1 cellular context compared by ENCODE assay signal in genomic region chr2:85354286-85355072, GRCh38.
A peak's percentile ranks its signal among the peaks of the same experiment; 100 is the strongest.
TF ChIP-seq lines count a peak whose summit lies in the region.

TSS of gene ELMOD3 (plus strand) at chr2:85354769. CDS start at chr2:85357199, 2,430 bp downstream.
TSS of gene RETSAT (minus strand) at chr2:85354528. CDS start at chr2:85354507, 21 bp downstream.

TF ChIP-seq in HepG2, 621 proteins besides CTCF, POLR2A, EP300 and RAD21 (continued from another document and continues in another):
- no peak for TF ChIP-seq ZNF576 (CRISPR knock-in tag; IDR thresholded peaks at IDR 0.05)
- TF ChIP-seq PCBP2 (optimal IDR thresholded peaks at IDR 0.05; ENCODE audit: low read depth, low read length, poor library complexity, severe bottlenecking), result no peak
- peak; percentile 67; the same call in 1 of the 2 replicates for TF ChIP-seq ZNF768 (CRISPR knock-in tag; IDR thresholded peaks at IDR 0.05)
- no peak for TF ChIP-seq JUND (CRISPR knock-in tag; IDR thresholded peaks at IDR 0.05)
- TF ChIP-seq ZBTB44 (CRISPR knock-in tag; IDR thresholded peaks at IDR 0.05), result 0 out of 2 replicates have a peak, but pooled peaks have one; percentile 21
- TF ChIP-seq NCOA2 (CRISPR knock-in tag; IDR thresholded peaks at IDR 0.05), result peak; percentile 71
- TF ChIP-seq ZNF138 (CRISPR knock-in tag; IDR thresholded peaks at IDR 0.05; ENCODE audit: low read depth), result peak; percentile 99
- peak; percentile 17; the same call in 1 of the 2 replicates for TF ChIP-seq ZNF20 (CRISPR knock-in tag; IDR thresholded peaks at IDR 0.05)
- peak; percentile 85 for TF ChIP-seq PAXIP1 (CRISPR knock-in tag; conservative IDR thresholded peaks at IDR 0.05)
- peak; percentile 93; the same call in 1 of the 2 replicates for TF ChIP-seq ZFP90 (CRISPR knock-in tag; IDR thresholded peaks at IDR 0.05; ENCODE audit: borderline replicate concordance)
- peak; percentile 73 for TF ChIP-seq FOXA3 (CRISPR knock-in tag; IDR thresholded peaks at IDR 0.05)
- TF ChIP-seq AGO2 (optimal IDR thresholded peaks at IDR 0.05; ENCODE audit: low read depth, low read length), result peak; percentile 20
- peak; percentile 98; the same call in 1 of the 2 replicates for TF ChIP-seq ZNF747 (CRISPR knock-in tag; IDR thresholded peaks at IDR 0.05; ENCODE audit: borderline replicate concordance)
- TF ChIP-seq HDAC2 (CRISPR knock-in tag; IDR thresholded peaks at IDR 0.05), result peak; percentile 49; the same call in 1 of the 2 replicates
- TF ChIP-seq TAF1 (CRISPR knock-in tag; IDR thresholded peaks at IDR 0.05), result peak; percentile 100
- TF ChIP-seq ZBTB33 (CRISPR knock-in tag; IDR thresholded peaks at IDR 0.05), result peak; percentile 51
- TF ChIP-seq ATAD3A (CRISPR knock-in tag; IDR thresholded peaks at IDR 0.05), result no peak
- no peak for TF ChIP-seq ZHX1 (CRISPR knock-in tag; IDR thresholded peaks at IDR 0.05; ENCODE audit: low read depth)
- peak; percentile 73 for TF ChIP-seq KDM2A (CRISPR knock-in tag; IDR thresholded peaks at IDR 0.05; ENCODE audit: borderline replicate concordance, low read depth)
- peak; percentile 94 for TF ChIP-seq ARID4A (CRISPR knock-in tag; IDR thresholded peaks at IDR 0.05; ENCODE audit: borderline replicate concordance)
- TF ChIP-seq LBX2 (CRISPR knock-in tag; IDR thresholded peaks at IDR 0.05; ENCODE audit: borderline replicate concordance), result peak; percentile 70; the same call in 1 of the 2 replicates
- TF ChIP-seq HOMEZ (CRISPR knock-in tag; IDR thresholded peaks at IDR 0.05; ENCODE audit: low read depth), result peak; percentile 77
- TF ChIP-seq TOE1 (CRISPR knock-in tag; IDR thresholded peaks at IDR 0.05), result peak; percentile 86; the same call in 1 of the 2 replicates
- 0 out of 2 replicates have a peak, but pooled peaks have one; percentile 45 for TF ChIP-seq GZF1 (CRISPR knock-in tag; IDR thresholded peaks at IDR 0.05)
- no peak; the same call in 1 of the 2 replicates for TF ChIP-seq NFATC3 (CRISPR knock-in tag; IDR thresholded peaks at IDR 0.05)
- TF ChIP-seq JUN (CRISPR knock-in tag; IDR thresholded peaks at IDR 0.05), result peak; percentile 84
- peak; percentile 96; the same call in 1 of the 2 replicates for TF ChIP-seq ZNF709 (CRISPR knock-in tag; IDR thresholded peaks at IDR 0.05)
- peak; percentile 81; the same call in 1 of the 2 replicates for TF ChIP-seq MTA1 (CRISPR knock-in tag; IDR thresholded peaks at IDR 0.05; ENCODE audit: borderline replicate concordance)
- TF ChIP-seq ZNF451 (CRISPR knock-in tag; IDR thresholded peaks at IDR 0.05), result peak; percentile 32
- TF ChIP-seq KMT2B (CRISPR knock-in tag; IDR thresholded peaks at IDR 0.05), result peak; percentile 79
- peak; percentile 98 for TF ChIP-seq ZNF543 (CRISPR knock-in tag; IDR thresholded peaks at IDR 0.05)
- TF ChIP-seq ZNF678 (CRISPR knock-in tag; IDR thresholded peaks at IDR 0.05), result peak; percentile 72; the same call in 1 of the 2 replicates
- TF ChIP-seq ZSCAN29 (CRISPR knock-in tag; conservative IDR thresholded peaks at IDR 0.05), result peak; percentile 97
- peak; percentile 94; the same call in 1 of the 2 replicates for TF ChIP-seq MZF1 (CRISPR knock-in tag; IDR thresholded peaks at IDR 0.05; ENCODE audit: borderline replicate concordance)
- TF ChIP-seq ZNF761 (CRISPR knock-in tag; conservative IDR thresholded peaks at IDR 0.05), result peak; percentile 99
- no peak for TF ChIP-seq ZNF253 (CRISPR knock-in tag; IDR thresholded peaks at IDR 0.05; ENCODE audit: borderline replicate concordance)
- TF ChIP-seq THRA (CRISPR knock-in tag; IDR thresholded peaks at IDR 0.05; ENCODE audit: borderline replicate concordance), result peak; percentile 69
- TF ChIP-seq MIXL1 (CRISPR knock-in tag; IDR thresholded peaks at IDR 0.05), result peak; percentile 97; the same call in 1 of the 2 replicates
